5 cellular contexts compared by ENCODE assay signal in genomic region chr13:89932902-89933301, GRCh38.
"Had no signal": no experiment of that assay in that cellular context is flagged by ENCODE, and none has a peak within 500 bp of the region (broad histone marks: within the 10 kb centered on the region; RNA-seq: fewer than 3 reads in every experiment).

No MANE protein-coding gene starts in this region.

- H3K4me3 Mint-ChIP-seq: GM23338, IgD-negative memory B cell had no signal

- H3K9me3 Mint-ChIP-seq: GM23338 had no signal

- H3K4me1 Mint-ChIP-seq: GM23338, IgD-negative memory B cell had no signal

- H3K27me3 Mint-ChIP-seq: IgD-negative memory B cell had no signal

- H3K27ac Mint-ChIP-seq: GM23338, H9, IgD-negative memory B cell had no signal

- H3K4me3 ChIP-seq: GM23338 had no signal

- H3K36me3 Mint-ChIP-seq: IgD-negative memory B cell had no signal

- DNase-seq: H9, HCEC 1CT, KG1 had no signal
